Comparison of ENCODE assay signal across 14 cellular contexts in genomic region chr1:210647406-210648333, GRCh38.
DNase-seq lines count a peak whose midpoint lies in the region; ATAC-seq, FAIRE-seq and TF ChIP-seq lines count a peak whose summit lies in the region.
"Had no signal": no experiment of that assay in that cellular context is flagged by ENCODE, and none has a peak within 500 bp of the region (broad histone marks: within the 10 kb centered on the region; RNA-seq: fewer than 3 reads in every experiment).

No MANE protein-coding gene starts in this region.

- H3K9me3 Mint-ChIP-seq in T-cell, result no peaks in the 10 kb centered on the region
- H3K9me3 Mint-ChIP-seq: HFFc6, natural killer cell had no signal

- CTCF ChIA-PET in AG04449 (lab: Yijun Ruan, JAX) (interaction anchor here (0.9 to 1.4 kb wide), 2 partner anchors 487 to 488 kb away, joined by 3 to 4 read pairs; partner anchors contain the start of gene KCNH1), T-cell (lab: Charles Lee) (no interaction called here)

- peaks cover 7 to 14% (median 10%) of the 10 kb centered on the region in 3 donors for H3K4me1 Mint-ChIP-seq in T-cell

- intact Hi-C loops in posterior cingulate gyrus (cut with DNase I), result no loop called here

- H3K4me3 ChIP-seq in AG04449 (ENCODE audit: low read depth, low read length), result no peak overlapping the region

- ATAC-seq in T-cell (replicated peaks in 1 of 4), result no peak
- ATAC-seq: natural killer cell had no signal

- FAIRE-seq in RCC 7860 (lab: Jason Lieb, UNC), result peak; percentile 61
- FAIRE-seq: colon had no signal

- no peak overlapping the region for H3K27ac Mint-ChIP-seq in T-cell
- H3K27ac Mint-ChIP-seq: HFFc6, natural killer cell had no signal

- H3K36me3 Mint-ChIP-seq in T-cell, result no peaks in the 10 kb centered on the region
- H3K36me3 Mint-ChIP-seq: natural killer cell had no signal

- no peaks in the 10 kb centered on the region for H3K27me3 Mint-ChIP-seq in T-cell

- POLR2A ChIA-PET in AG04449 (lab: Yijun Ruan, JAX), result no interaction called here
- POLR2A ChIA-PET in T-cell (lab: Charles Lee), result no interaction called here

- no peak overlapping the region for H3K4me3 Mint-ChIP-seq in T-cell
- H3K4me3 Mint-ChIP-seq: HFFc6, natural killer cell had no signal

- peak; percentile 5 for DNase-seq in AG04449 (ENCODE audit: low read depth, low spot score)
- DNase-seq in GM04504 (ENCODE audit: low read depth), result peak; percentile 11
- DNase-seq in RCC 7860 (ENCODE audit: low spot score), result peak; percentile 48
- DNase-seq in glomerular visceral epithelial cell (ENCODE audit: extremely low spot score), result peak; percentile 77
- no peak for DNase-seq in stimulated activated CD4-positive, alpha-beta T cell treated with anti-CD3 and anti-CD28 coated beads, Interleukin-4, amount 100 ng/mL, for 1 hour
- DNase-seq in retina, result no peak
- no peak for DNase-seq in T-cell
- DNase-seq in posterior cingulate gyrus, result no peak
- DNase-seq: activated CD4-positive, alpha-beta T cell treated with anti-CD3 and anti-CD28 coated beads for 1 hour; activated effector memory CD4-positive, alpha-beta T cell treated with Interleukin-2 at 50 U/mL for 16 hours; HFFc6; natural killer cell; NCI-H510A treated with DMSO at 0.1 percent for 48 hours had no signal

- TF ChIP-seq CTCF in AG04449 (IDR thresholded peaks at IDR 0.05; ENCODE audit: insufficient read depth, low read length, missing control alignments), result no peak

Comparison
In these comparisons a context has a peak if more than half of its experiments do, and no peak if none do; other contexts are left out.
1. DNase-seq: peak in AG04449 (single experiment), GM04504 (single experiment), RCC 7860 (single experiment) and glomerular visceral epithelial cell (single experiment); none in stimulated activated CD4-positive, alpha-beta T cell treated with anti-CD3 and anti-CD28 coated beads, Interleukin-4, amount 100 ng/mL, for 1 hour (single experiment), retina (single experiment), T-cell (0 of 34) and posterior cingulate gyrus (0 of 10).